ENCODE assay signal across 7 cellular contexts in genomic region chr13:92613921-92614320, GRCh38.
"Had no signal": no experiment of that assay in that cellular context is flagged by ENCODE, and none has a peak within 500 bp of the region (broad histone marks: within the 10 kb centered on the region; RNA-seq: fewer than 3 reads in every experiment).

No MANE protein-coding gene starts in this region.

- ATAC-seq: GM12878 had no signal

- H3K4me3 ChIP-seq: GM12878 had no signal

- FAIRE-seq: GM12878, GM12891, GM12892, GM18507, GM19239 had no signal

- DNase-seq: GDM1, GF-D8 had no signal
